In the genomic region with DNA sequence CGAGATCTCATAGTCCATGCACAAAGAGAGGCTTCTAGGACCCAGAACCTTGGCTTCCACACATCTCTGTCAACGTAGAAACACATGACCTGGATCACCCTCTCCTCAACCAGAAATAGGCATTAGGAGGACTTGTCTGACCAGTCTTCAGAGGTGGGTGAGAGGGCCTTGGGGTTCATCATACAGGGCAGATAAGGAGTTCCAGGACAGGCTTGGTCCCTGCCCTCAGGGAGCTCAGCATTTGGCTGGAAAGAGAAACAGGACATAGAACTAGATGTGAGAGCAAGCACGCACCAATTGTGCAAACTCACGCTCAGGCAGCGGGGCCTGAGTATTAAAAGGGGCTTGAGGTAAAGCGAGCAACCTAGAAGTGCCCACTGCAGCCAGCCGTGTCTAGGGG, we compare ENCODE assay signal across 1 cellular context.
TF ChIP-seq lines count a peak whose summit lies in the region.

No MANE protein-coding gene starts in this region.

TF ChIP-seq in K562, 482 proteins besides CTCF, POLR2A, EP300 and RAD21 (continued from another document):
- TF ChIP-seq SRSF9 (IDR thresholded peaks at IDR 0.05; ENCODE audit: borderline replicate concordance, low read depth, low read length) (no peak), TBP (optimal IDR thresholded peaks at IDR 0.05; ENCODE audit: low read depth, low read length) (no peak), KLF13 (tag; IDR thresholded peaks at IDR 0.05; ENCODE audit: borderline replicate concordance, low read depth) (no peak), SIRT6 (IDR thresholded peaks at IDR 0.05; ENCODE audit: low read depth, low read length) (no peak), SREBF2 (CRISPR knock-in tag; IDR thresholded peaks at IDR 0.05) (no peak), FOXA1 (IDR thresholded peaks at IDR 0.05; ENCODE audit: borderline replicate concordance) (no peak), MECOM (CRISPR knock-in tag; IDR thresholded peaks at IDR 0.05) (no peak), MAFK (IDR thresholded peaks at IDR 0.05; ENCODE audit: low read length) (no peak), SAP30 (IDR thresholded peaks at IDR 0.05; ENCODE audit: borderline replicate concordance, insufficient read depth, low read depth, low read length, poor library complexity, severe bottlenecking) (no peak)
- TF ChIP-seq, protein P1, sequence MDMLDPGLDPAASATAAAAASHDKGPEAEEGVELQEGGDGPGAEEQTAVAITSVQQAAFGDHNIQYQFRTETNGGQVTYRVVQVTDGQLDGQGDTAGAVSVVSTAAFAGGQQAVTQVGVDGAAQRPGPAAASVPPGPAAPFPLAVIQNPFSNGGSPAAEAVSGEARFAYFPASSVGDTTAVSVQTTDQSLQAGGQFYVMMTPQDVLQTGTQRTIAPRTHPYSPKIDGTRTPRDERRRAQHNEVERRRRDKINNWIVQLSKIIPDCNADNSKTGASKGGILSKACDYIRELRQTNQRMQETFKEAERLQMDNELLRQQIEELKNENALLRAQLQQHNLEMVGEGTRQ (CRISPR knock-in tag; IDR thresholded peaks at IDR 0.05) = no peak
- TF ChIP-seq, protein P2, sequence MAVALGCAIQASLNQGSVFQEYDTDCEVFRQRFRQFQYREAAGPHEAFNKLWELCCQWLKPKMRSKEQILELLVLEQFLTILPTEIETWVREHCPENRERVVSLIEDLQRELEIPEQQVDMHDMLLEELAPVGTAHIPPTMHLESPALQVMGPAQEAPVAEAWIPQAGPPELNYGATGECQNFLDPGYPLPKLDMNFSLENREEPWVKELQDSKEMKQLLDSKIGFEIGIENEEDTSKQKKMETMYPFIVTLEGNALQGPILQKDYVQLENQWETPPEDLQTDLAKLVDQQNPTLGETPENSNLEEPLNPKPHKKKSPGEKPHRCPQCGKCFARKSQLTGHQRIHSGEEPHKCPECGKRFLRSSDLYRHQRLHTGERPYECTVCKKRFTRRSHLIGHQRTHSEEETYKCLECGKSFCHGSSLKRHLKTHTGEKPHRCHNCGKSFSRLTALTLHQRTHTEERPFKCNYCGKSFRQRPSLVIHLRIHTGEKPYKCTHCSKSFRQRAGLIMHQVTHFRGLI (CRISPR knock-in tag; IDR thresholded peaks at IDR 0.05) = no peak
- TF ChIP-seq, protein P3, sequence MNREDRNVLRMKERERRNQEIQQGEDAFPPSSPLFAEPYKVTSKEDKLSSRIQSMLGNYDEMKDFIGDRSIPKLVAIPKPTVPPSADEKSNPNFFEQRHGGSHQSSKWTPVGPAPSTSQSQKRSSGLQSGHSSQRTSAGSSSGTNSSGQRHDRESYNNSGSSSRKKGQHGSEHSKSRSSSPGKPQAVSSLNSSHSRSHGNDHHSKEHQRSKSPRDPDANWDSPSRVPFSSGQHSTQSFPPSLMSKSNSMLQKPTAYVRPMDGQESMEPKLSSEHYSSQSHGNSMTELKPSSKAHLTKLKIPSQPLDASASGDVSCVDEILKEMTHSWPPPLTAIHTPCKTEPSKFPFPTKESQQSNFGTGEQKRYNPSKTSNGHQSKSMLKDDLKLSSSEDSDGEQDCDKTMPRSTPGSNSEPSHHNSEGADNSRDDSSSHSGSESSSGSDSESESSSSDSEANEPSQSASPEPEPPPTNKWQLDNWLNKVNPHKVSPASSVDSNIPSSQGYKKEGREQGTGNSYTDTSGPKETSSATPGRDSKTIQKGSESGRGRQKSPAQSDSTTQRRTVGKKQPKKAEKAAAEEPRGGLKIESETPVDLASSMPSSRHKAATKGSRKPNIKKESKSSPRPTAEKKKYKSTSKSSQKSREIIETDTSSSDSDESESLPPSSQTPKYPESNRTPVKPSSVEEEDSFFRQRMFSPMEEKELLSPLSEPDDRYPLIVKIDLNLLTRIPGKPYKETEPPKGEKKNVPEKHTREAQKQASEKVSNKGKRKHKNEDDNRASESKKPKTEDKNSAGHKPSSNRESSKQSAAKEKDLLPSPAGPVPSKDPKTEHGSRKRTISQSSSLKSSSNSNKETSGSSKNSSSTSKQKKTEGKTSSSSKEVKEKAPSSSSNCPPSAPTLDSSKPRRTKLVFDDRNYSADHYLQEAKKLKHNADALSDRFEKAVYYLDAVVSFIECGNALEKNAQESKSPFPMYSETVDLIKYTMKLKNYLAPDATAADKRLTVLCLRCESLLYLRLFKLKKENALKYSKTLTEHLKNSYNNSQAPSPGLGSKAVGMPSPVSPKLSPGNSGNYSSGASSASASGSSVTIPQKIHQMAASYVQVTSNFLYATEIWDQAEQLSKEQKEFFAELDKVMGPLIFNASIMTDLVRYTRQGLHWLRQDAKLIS (CRISPR knock-in tag; IDR thresholded peaks at IDR 0.05) = no peak
- TF ChIP-seq, protein P4, sequence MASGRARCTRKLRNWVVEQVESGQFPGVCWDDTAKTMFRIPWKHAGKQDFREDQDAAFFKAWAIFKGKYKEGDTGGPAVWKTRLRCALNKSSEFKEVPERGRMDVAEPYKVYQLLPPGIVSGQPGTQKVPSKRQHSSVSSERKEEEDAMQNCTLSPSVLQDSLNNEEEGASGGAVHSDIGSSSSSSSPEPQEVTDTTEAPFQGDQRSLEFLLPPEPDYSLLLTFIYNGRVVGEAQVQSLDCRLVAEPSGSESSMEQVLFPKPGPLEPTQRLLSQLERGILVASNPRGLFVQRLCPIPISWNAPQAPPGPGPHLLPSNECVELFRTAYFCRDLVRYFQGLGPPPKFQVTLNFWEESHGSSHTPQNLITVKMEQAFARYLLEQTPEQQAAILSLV (tag; IDR thresholded peaks at IDR 0.05) = no peak
